ENCODE assay signal across 1 cellular context in the genomic region with DNA sequence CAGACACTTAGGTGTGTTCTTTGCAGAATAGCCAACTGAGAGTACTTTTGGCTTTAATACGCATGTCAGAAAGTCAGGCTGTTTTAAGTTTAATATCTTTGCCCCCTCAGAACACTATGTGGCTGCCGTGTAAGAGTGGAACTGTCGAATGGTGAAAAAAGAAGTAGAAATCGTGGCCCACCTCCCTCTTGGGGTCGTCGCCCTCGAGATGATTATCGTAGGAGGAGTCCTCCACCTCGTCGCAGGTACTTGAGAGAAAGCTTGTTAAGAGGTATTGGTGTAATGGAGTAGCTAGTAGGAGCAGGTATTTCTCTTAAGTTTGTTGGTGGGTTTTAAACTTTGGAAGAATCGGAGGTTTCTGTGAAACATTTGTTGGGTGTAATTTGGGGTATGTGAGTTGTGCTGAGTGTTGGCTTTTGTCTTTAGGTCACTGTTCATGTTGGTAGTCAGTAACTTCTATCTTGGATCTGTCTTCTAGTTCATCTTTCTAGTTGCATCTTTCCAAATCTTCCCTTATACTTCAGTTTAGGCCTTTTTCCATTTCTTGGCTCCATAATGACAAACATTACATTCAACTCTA.
A peak's percentile ranks its signal among the peaks of the same experiment; 100 is the strongest.
TF ChIP-seq lines count a peak whose summit lies in the region.

No MANE protein-coding gene starts in this region.

TF ChIP-seq in HepG2, 621 proteins besides CTCF, POLR2A, EP300 and RAD21 (continued from another document and continues in another):
- TF ChIP-seq, protein P1, sequence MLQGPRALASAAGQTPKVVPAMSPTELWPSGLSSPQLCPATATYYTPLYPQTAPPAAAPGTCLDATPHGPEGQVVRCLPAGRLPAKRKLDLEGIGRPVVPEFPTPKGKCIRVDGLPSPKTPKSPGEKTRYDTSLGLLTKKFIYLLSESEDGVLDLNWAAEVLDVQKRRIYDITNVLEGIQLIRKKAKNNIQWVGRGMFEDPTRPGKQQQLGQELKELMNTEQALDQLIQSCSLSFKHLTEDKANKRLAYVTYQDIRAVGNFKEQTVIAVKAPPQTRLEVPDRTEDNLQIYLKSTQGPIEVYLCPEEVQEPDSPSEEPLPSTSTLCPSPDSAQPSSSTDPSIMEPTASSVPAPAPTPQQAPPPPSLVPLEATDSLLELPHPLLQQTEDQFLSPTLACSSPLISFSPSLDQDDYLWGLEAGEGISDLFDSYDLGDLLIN (CRISPR knock-in tag; IDR thresholded peaks at IDR 0.05; ENCODE audit: borderline replicate concordance) = no peak
- TF ChIP-seq ZBTB43 (CRISPR knock-in tag; conservative IDR thresholded peaks at IDR 0.05) = no peak
- TF ChIP-seq ZNF644 (CRISPR knock-in tag; IDR thresholded peaks at IDR 0.05; ENCODE audit: low read depth) = no peak
- no peak for TF ChIP-seq PTBP1 (IDR thresholded peaks at IDR 0.05; ENCODE audit: low read depth, low read length, poor library complexity, severe bottlenecking)
- TF ChIP-seq GZF1 (CRISPR knock-in tag; IDR thresholded peaks at IDR 0.05) = 0 out of 2 replicates have a peak, but pooled peaks have one; percentile 40
- TF ChIP-seq ZNF296 (CRISPR knock-in tag; conservative IDR thresholded peaks at IDR 0.05) = no peak
- TF ChIP-seq ZNF460 (CRISPR knock-in tag; IDR thresholded peaks at IDR 0.05; ENCODE audit: borderline replicate concordance) = no peak
- no peak for TF ChIP-seq RBAK (CRISPR knock-in tag; IDR thresholded peaks at IDR 0.05)
- no peak for TF ChIP-seq JDP2 (CRISPR knock-in tag; IDR thresholded peaks at IDR 0.05; ENCODE audit: borderline replicate concordance)
- TF ChIP-seq ZSCAN29 (CRISPR knock-in tag; conservative IDR thresholded peaks at IDR 0.05) = no peak
- TF ChIP-seq PHF8 (CRISPR knock-in tag; IDR thresholded peaks at IDR 0.05) = peak; percentile 14; the same call in 1 of the 2 replicates
- TF ChIP-seq ZNF354B (CRISPR knock-in tag; IDR thresholded peaks at IDR 0.05) = no peak
- no peak for TF ChIP-seq CCDC6 (CRISPR knock-in tag; IDR thresholded peaks at IDR 0.05)
- TF ChIP-seq, protein P2, sequence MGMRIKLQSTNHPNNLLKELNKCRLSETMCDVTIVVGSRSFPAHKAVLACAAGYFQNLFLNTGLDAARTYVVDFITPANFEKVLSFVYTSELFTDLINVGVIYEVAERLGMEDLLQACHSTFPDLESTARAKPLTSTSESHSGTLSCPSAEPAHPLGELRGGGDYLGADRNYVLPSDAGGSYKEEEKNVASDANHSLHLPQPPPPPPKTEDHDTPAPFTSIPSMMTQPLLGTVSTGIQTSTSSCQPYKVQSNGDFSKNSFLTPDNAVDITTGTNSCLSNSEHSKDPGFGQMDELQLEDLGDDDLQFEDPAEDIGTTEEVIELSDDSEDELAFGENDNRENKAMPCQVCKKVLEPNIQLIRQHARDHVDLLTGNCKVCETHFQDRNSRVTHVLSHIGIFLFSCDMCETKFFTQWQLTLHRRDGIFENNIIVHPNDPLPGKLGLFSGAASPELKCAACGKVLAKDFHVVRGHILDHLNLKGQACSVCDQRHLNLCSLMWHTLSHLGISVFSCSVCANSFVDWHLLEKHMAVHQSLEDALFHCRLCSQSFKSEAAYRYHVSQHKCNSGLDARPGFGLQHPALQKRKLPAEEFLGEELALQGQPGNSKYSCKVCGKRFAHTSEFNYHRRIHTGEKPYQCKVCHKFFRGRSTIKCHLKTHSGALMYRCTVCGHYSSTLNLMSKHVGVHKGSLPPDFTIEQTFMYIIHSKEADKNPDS (CRISPR knock-in tag; IDR thresholded peaks at IDR 0.05) = no peak
- no peak for TF ChIP-seq ZNF343 (CRISPR knock-in tag; IDR thresholded peaks at IDR 0.05)
- TF ChIP-seq NPAS2 (CRISPR knock-in tag; IDR thresholded peaks at IDR 0.05; ENCODE audit: borderline replicate concordance) = no peak
- 0 out of 2 replicates have a peak, but pooled peaks have one; percentile 29 for TF ChIP-seq ZFP90 (CRISPR knock-in tag; IDR thresholded peaks at IDR 0.05; ENCODE audit: borderline replicate concordance)
- no peak for TF ChIP-seq HHEX (CRISPR knock-in tag; IDR thresholded peaks at IDR 0.05)
- TF ChIP-seq, protein P3, sequence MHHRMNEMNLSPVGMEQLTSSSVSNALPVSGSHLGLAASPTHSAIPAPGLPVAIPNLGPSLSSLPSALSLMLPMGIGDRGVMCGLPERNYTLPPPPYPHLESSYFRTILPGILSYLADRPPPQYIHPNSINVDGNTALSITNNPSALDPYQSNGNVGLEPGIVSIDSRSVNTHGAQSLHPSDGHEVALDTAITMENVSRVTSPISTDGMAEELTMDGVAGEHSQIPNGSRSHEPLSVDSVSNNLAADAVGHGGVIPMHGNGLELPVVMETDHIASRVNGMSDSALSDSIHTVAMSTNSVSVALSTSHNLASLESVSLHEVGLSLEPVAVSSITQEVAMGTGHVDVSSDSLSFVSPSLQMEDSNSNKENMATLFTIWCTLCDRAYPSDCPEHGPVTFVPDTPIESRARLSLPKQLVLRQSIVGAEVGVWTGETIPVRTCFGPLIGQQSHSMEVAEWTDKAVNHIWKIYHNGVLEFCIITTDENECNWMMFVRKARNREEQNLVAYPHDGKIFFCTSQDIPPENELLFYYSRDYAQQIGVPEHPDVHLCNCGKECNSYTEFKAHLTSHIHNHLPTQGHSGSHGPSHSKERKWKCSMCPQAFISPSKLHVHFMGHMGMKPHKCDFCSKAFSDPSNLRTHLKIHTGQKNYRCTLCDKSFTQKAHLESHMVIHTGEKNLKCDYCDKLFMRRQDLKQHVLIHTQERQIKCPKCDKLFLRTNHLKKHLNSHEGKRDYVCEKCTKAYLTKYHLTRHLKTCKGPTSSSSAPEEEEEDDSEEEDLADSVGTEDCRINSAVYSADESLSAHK (CRISPR knock-in tag; IDR thresholded peaks at IDR 0.05; ENCODE audit: borderline replicate concordance) = no peak
- TF ChIP-seq ZNF879 (CRISPR knock-in tag; IDR thresholded peaks at IDR 0.05) = no peak
- no peak for TF ChIP-seq MBNL3 (CRISPR knock-in tag; conservative IDR thresholded peaks at IDR 0.05)
- TF ChIP-seq ZNF883 (CRISPR knock-in tag; IDR thresholded peaks at IDR 0.05; ENCODE audit: not compliant biosample characterization) = no peak
- no peak for TF ChIP-seq ZNF263 (CRISPR knock-in tag; IDR thresholded peaks at IDR 0.05)
- TF ChIP-seq SRSF1 (optimal IDR thresholded peaks at IDR 0.05; ENCODE audit: low read depth, low read length) = no peak
- peak; percentile 47; the same call in 1 of the 2 replicates for TF ChIP-seq AFF4 (CRISPR knock-in tag; IDR thresholded peaks at IDR 0.05)
- TF ChIP-seq ZBTB25 (CRISPR knock-in tag; IDR thresholded peaks at IDR 0.05) = no peak
- TF ChIP-seq AGO2 (optimal IDR thresholded peaks at IDR 0.05; ENCODE audit: low read depth, low read length) = peak; percentile 81
- 0 out of 2 replicates have a peak, but pooled peaks have one; percentile 37 for TF ChIP-seq POLR2G (IDR thresholded peaks at IDR 0.05; ENCODE audit: low read depth, low read length)
- TF ChIP-seq ZNF33B (CRISPR knock-in tag; IDR thresholded peaks at IDR 0.05) = no peak
- TF ChIP-seq ZNF451 (CRISPR knock-in tag; IDR thresholded peaks at IDR 0.05) = no peak
- TF ChIP-seq ZNF567 (CRISPR knock-in tag; IDR thresholded peaks at IDR 0.05; ENCODE audit: borderline replicate concordance) = no peak
- TF ChIP-seq, protein P4, sequence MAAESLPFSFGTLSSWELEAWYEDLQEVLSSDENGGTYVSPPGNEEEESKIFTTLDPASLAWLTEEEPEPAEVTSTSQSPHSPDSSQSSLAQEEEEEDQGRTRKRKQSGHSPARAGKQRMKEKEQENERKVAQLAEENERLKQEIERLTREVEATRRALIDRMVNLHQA (CRISPR knock-in tag; IDR thresholded peaks at IDR 0.05) = no peak
- TF ChIP-seq NFATC3 (CRISPR knock-in tag; IDR thresholded peaks at IDR 0.05) = no peak
- peak; percentile 19; the same call in 1 of the 2 replicates for TF ChIP-seq POLR2AphosphoS2 (IDR thresholded peaks at IDR 0.05; ENCODE audit: low read depth, low read length)
- TF ChIP-seq RNF219 (CRISPR knock-in tag; IDR thresholded peaks at IDR 0.05) = no peak
- no peak for TF ChIP-seq SNAPC4 (CRISPR knock-in tag; IDR thresholded peaks at IDR 0.05)
- TF ChIP-seq EED (CRISPR knock-in tag; IDR thresholded peaks at IDR 0.05) = no peak
